Comparison of ENCODE assay signal across 18 cellular contexts in genomic region chr16:11236441-11236840, GRCh38. TPM values are rescaled to one million over a fixed set of nuclear protein-coding genes. Genes with fewer than 3 reads are reported as not detected.
DNase-seq lines count a peak whose midpoint lies in the region; FAIRE-seq and TF ChIP-seq lines count a peak whose summit lies in the region.
"Had no signal": no experiment of that assay in that cellular context is flagged by ENCODE, and none has a peak within 500 bp of the region (broad histone marks: within the 10 kb centered on the region; RNA-seq: fewer than 3 reads in every experiment).

No MANE protein-coding gene starts in this region.

- H3K9me3 ChIP-seq in BLaER1 treated with 17β-estradiol and CSF1 and Interleukin-3, amounts not matched to agents 10 nM and 100 nM (replicated peaks in 1 of 11), result no peaks in the 10 kb centered on the region
- 0 out of 4 replicates have a peak, but pooled peaks cover 0 to 3% of the 10 kb centered on the region in 2 experiments for H3K9me3 ChIP-seq in H1 (ENCODE audit: insufficient read depth in 2 of 2, low read depth in 1 of 2, low read length in 1 of 2)
- H3K9me3 ChIP-seq in SK-N-SH, result no peaks in the 10 kb centered on the region
- H3K9me3 ChIP-seq: SJCRH30 had no signal

- TF ChIP-seq EP300 in H1 (IDR thresholded peaks at IDR 0.05; ENCODE audit: borderline replicate concordance in 1 of 2, low read depth in 2 of 2, low read length in 2 of 2) (no peak), SK-N-SH (IDR thresholded peaks at IDR 0.05; ENCODE audit: borderline replicate concordance in 1 of 2, low read depth in 1 of 2, low read length in 1 of 2) (no peak)

- no peak for FAIRE-seq in H1 (lab: Jason Lieb, UNC)

- H3F3A ChIP-seq in SK-N-SH (replicated peaks; ENCODE audit: insufficient read depth), result no peaks in the 10 kb centered on the region

- no peaks in the 10 kb centered on the region; a peak in 1 of 22 replicates for H4K20me1 ChIP-seq in BLaER1 treated with 17β-estradiol and CSF1 and Interleukin-3, amounts not matched to agents 10 nM and 100 nM
- H4K20me1 ChIP-seq in H1 (replicated peaks in 1 of 2; ENCODE audit: control insufficient read depth in 1 of 2, insufficient read depth in 2 of 2, low read length in 2 of 2) (no peaks in the 10 kb centered on the region), SK-N-SH (ENCODE audit: insufficient read depth) (no peaks in the 10 kb centered on the region)

- H3K4me3 Mint-ChIP-seq in activated CD4-positive, alpha-beta T cell treated with anti-CD3 and anti-CD28 coated beads, Interleukin-2, amount 10 ng/mL, durations not matched to agents 24 days and 14 days, result no peak overlapping the region
- H3K4me3 Mint-ChIP-seq: H9 had no signal

- no peaks in the 10 kb centered on the region for H3K79me1 ChIP-seq in H1 (ENCODE audit: low read depth, low read length)

- 0 out of 2 replicates have a peak overlapping the region, but pooled peaks have one; percentile 52 for H2BK5ac ChIP-seq in H1 (ENCODE audit: low read depth, low read length)

- H3K27me3 Mint-ChIP-seq in activated CD4-positive, alpha-beta T cell treated with anti-CD3 and anti-CD28 coated beads, Interleukin-2, amount 10 ng/mL, durations not matched to agents 24 days and 14 days, result no peaks in the 10 kb centered on the region

- H3K27ac ChIP-seq in BLaER1 treated with 17β-estradiol and CSF1 and Interleukin-3, amounts not matched to agents 10 nM and 100 nM, result no peak overlapping the region
- H3K27ac ChIP-seq in H1 (ENCODE audit: low read depth, low read length), result no peak overlapping the region
- no peak overlapping the region for H3K27ac ChIP-seq in SK-N-SH (ENCODE audit: low read depth in 2 of 2, low read length in 1 of 2)
- H3K27ac ChIP-seq: SJCRH30 had no signal

- H3K14ac ChIP-seq in H1 (ENCODE audit: insufficient read length), result no peak overlapping the region

- H3K9me2 ChIP-seq in SK-N-SH, result no peaks in the 10 kb centered on the region

- peaks cover 49 to 89% (median 81%) of the 10 kb centered on the region in 10 experiments for H3K4me1 ChIP-seq in BLaER1 treated with 17β-estradiol and CSF1 and Interleukin-3, amounts not matched to agents 10 nM and 100 nM
- H3K4me1 ChIP-seq in H1 (replicated peaks in 1 of 4; ENCODE audit: control insufficient read depth in 3 of 4, insufficient read depth in 4 of 4, low read length in 3 of 4), result peaks cover 0 to 9% (median 2%) of the 10 kb centered on the region in 4 experiments; a peak in 3 of 7 replicates
- H3K4me1 ChIP-seq in SK-N-SH (ENCODE audit: control insufficient read depth in 1 of 2, insufficient read depth in 2 of 2, low read depth in 1 of 2, low read length in 1 of 2), result no peaks in the 10 kb centered on the region; a peak in 1 of 4 replicates
- H3K4me1 ChIP-seq: SJCRH30 had no signal

- H3K18ac ChIP-seq in H1 (ENCODE audit: extremely low read depth, low read length), result no peak overlapping the region

- H3K23ac ChIP-seq in H1 (ENCODE audit: insufficient read length), result no peak overlapping the region

- no peaks in the 10 kb centered on the region for H3K79me2 ChIP-seq in H1 (ENCODE audit: control insufficient read depth in 1 of 2, insufficient read depth in 2 of 2, low read length in 2 of 2)
- H3K79me2 ChIP-seq in SK-N-SH (ENCODE audit: insufficient read depth), result no peaks in the 10 kb centered on the region

- H2BK15ac ChIP-seq in H1 (ENCODE audit: low read length), result no peak overlapping the region

- no peaks in the 10 kb centered on the region for H3K23me2 ChIP-seq in H1 (ENCODE audit: low read depth, low read length)

- H3K4ac ChIP-seq in H1 (replicated peaks; ENCODE audit: insufficient read length, low read depth, low read length), result no peak overlapping the region

- H3K9ac ChIP-seq in BLaER1 treated with 17β-estradiol and CSF1 and Interleukin-3, amounts not matched to agents 10 nM and 100 nM, result no peak overlapping the region
- H3K9ac ChIP-seq in H1 (replicated peaks in 1 of 4; ENCODE audit: extremely low read depth in 1 of 4, low read depth in 3 of 4, low read length in 3 of 4) (no peak overlapping the region), SK-N-SH (no peak overlapping the region)

- no peak overlapping the region for H3K4me3 ChIP-seq in BLaER1 treated with 17β-estradiol and CSF1 and Interleukin-3, amounts not matched to agents 10 nM and 100 nM
- no peak overlapping the region for H3K4me3 ChIP-seq in H1 (ENCODE audit: extremely low read depth in 1 of 4, insufficient read depth in 2 of 4, low read depth in 3 of 4, low read length in 4 of 4)
- no peak overlapping the region for H3K4me3 ChIP-seq in SK-N-SH (ENCODE audit: low read depth in 2 of 2, low read length in 1 of 2)
- H3K4me3 ChIP-seq: SJCRH30 had no signal

- no peak overlapping the region for H4K91ac ChIP-seq in H1 (replicated peaks; ENCODE audit: insufficient read length, low read length)

- peaks cover 0 to 9% (median 0%) of the 10 kb centered on the region in 11 experiments; a peak in 2 of 22 replicates for H3K27me3 ChIP-seq in BLaER1 treated with 17β-estradiol and CSF1 and Interleukin-3, amounts not matched to agents 10 nM and 100 nM
- H3K27me3 ChIP-seq in H1 (replicated peaks in 1 of 4; ENCODE audit: control insufficient read depth in 3 of 4, extremely low read depth in 1 of 4, insufficient read depth in 3 of 4, low read length in 3 of 4) (no peaks in the 10 kb centered on the region), SK-N-SH (ENCODE audit: insufficient read depth) (no peaks in the 10 kb centered on the region)
- H3K27me3 ChIP-seq: SJCRH30 had no signal

- no peak overlapping the region for H2AK5ac ChIP-seq in H1 (ENCODE audit: low read depth, low read length)

- CTCF ChIA-PET in H1 (lab: Charles Lee; ENCODE audit: partially characterized antibody), result interaction anchor here (0.6 to 1.0 kb wide), 3 partner anchors 15 to 32 kb away, joined by 3 read pairs; no protein-coding TSS in a partner anchor
- CTCF ChIA-PET in SK-N-SH (lab: Yijun Ruan, JAX), result interaction anchor here (1.5 kb wide), 1 partner anchor 19 kb away, joined by 6 read pairs; the partner anchor contains the start of gene SOCS1

- H3K4me1 Mint-ChIP-seq in activated CD4-positive, alpha-beta T cell treated with anti-CD3 and anti-CD28 coated beads, Interleukin-2, amount 10 ng/mL, durations not matched to agents 24 days and 14 days, result peaks cover 70% of the 10 kb centered on the region

- TF ChIP-seq POLR2A in H1 (IDR thresholded peaks at IDR 0.05; ENCODE audit: control extremely low read depth in 1 of 2, low read depth in 2 of 2, low read length in 2 of 2), result no peak

- H3K27ac Mint-ChIP-seq in activated CD4-positive, alpha-beta T cell treated with anti-CD3 and anti-CD28 coated beads, Interleukin-2, amount 10 ng/mL, durations not matched to agents 24 days and 14 days, result peak overlapping the region; percentile 72
- H3K27ac Mint-ChIP-seq: H9 had no signal

- H3K36me3 ChIP-seq in BLaER1 treated with 17β-estradiol and CSF1 and Interleukin-3, amounts not matched to agents 10 nM and 100 nM, result no peaks in the 10 kb centered on the region
- H3K36me3 ChIP-seq in H1 (ENCODE audit: control insufficient read depth in 2 of 4, insufficient read depth in 4 of 4, low read length in 3 of 4) (no peaks in the 10 kb centered on the region), SK-N-SH (replicated peaks in 1 of 2; ENCODE audit: control insufficient read depth in 1 of 2, insufficient read depth in 2 of 2, low read length in 1 of 2) (no peaks in the 10 kb centered on the region)
- H3K36me3 ChIP-seq: SJCRH30 had no signal

- no peak for TF ChIP-seq RAD21 in H1 (IDR thresholded peaks at IDR 0.05 in 1 of 2, conservative IDR thresholded peaks at IDR 0.05 in 1 of 2; ENCODE audit: low read depth in 2 of 2, low read length in 2 of 2)
- no peak for TF ChIP-seq RAD21 in SK-N-SH (IDR thresholded peaks at IDR 0.05; ENCODE audit: low read length)

- no peak overlapping the region for H4K5ac ChIP-seq in H1 (ENCODE audit: insufficient read length, low read depth, low read length)

- DNase-seq in activated CD4-positive, alpha-beta T cell treated with anti-CD3 and anti-CD28 coated beads, Interleukin-2, amount 10 ng/mL, durations not matched to agents 24 days and 14 days, result no peak
- no peak for DNase-seq in activated CD4-positive, alpha-beta T cell treated with anti-CD3 and anti-CD28 coated beads for 4 hours
- peak; percentile 61 for DNase-seq in NCI-H2171 (lab: John Stamatoyannopoulos, UW)
- no peak for DNase-seq in H1 (ENCODE audit: low read depth in 1 of 2, low spot score in 2 of 2)
- no peak for DNase-seq in T-helper 9 cell
- no peak for DNase-seq in SK-N-SH
- no peak for DNase-seq in SW 1271 (lab: John Stamatoyannopoulos, UW)
- DNase-seq: C1 segment of cervical spinal cord, H9, NCI-H1105 treated with DMSO at 0.1 percent for 48 hours, NCI-H187 treated with DMSO at 0.1 percent for 48 hours, NCI-H510A, NCI-H774, PC-3, SJCRH30 had no signal

- no peaks in the 10 kb centered on the region for H3K36me3 Mint-ChIP-seq in activated CD4-positive, alpha-beta T cell treated with anti-CD3 and anti-CD28 coated beads, Interleukin-2, amount 10 ng/mL, durations not matched to agents 24 days and 14 days (ENCODE audit: low read depth)

- H2AFZ ChIP-seq in H1 (ENCODE audit: low read length) (no peak overlapping the region), SK-N-SH (ENCODE audit: low read depth) (no peak overlapping the region)

- no peak overlapping the region for H2BK20ac ChIP-seq in H1 (ENCODE audit: low read length)

- 98% methylated on average over 5 of the region's 6 CpGs; no CpG with 5 or more reads in 1 of the 2 experiments for WGBS in H1 (ENCODE audit: extremely low coverage in 1 of 2, insufficient coverage in 1 of 2, insufficient read length in 1 of 2, insufficient replicate concordance in 2 of 2, low coverage in 1 of 2, low lambda C conversion rate in 2 of 2, missing lambda C conversion rate in 1 of 2), 2 experiments
- WGBS in SK-N-SH (ENCODE audit: low lambda C conversion rate), result 100% methylated on average over 4 of the region's 6 CpGs

- H2BK12ac ChIP-seq in H1 (ENCODE audit: low read depth, low read length), result no peak overlapping the region

- intact Hi-C loops in activated CD4-positive, alpha-beta T cell treated with anti-CD3 and anti-CD28 coated beads, Interleukin-2, amount 10 ng/mL, durations not matched to agents 24 days and 14 days (cut with micrococcal nuclease), result no loop called here

- TF ChIP-seq CTCF in H1 (IDR thresholded peaks at IDR 0.05; ENCODE audit: control extremely low read depth in 1 of 3, insufficient read depth in 1 of 3, low read depth in 1 of 3, low read length in 3 of 3) (no peak), SK-N-SH (IDR thresholded peaks at IDR 0.05) (no peak)

- POLR2A ChIA-PET in H1 (lab: Charles Lee; ENCODE audit: partially characterized antibody) (interaction anchor here (0.6 to 3.6 kb wide), 2 partner anchors 19 to 165 kb away, joined by 3 to 15 read pairs; partner anchors contain the start of gene SOCS1), SK-N-SH (lab: Yijun Ruan, JAX) (no interaction called here)

- H2BK120ac ChIP-seq in H1 (replicated peaks; ENCODE audit: low read depth, low read length), result no peak overlapping the region

- H3K4me2 ChIP-seq in BLaER1 treated with 17β-estradiol and CSF1 and Interleukin-3, amounts not matched to agents 10 nM and 100 nM, result peak overlapping the region in 7 of 11 experiments; percentile 2 to 92 (median 23); a peak in 6 of 22 replicates
- no peak overlapping the region for H3K4me2 ChIP-seq in H1 (ENCODE audit: insufficient read depth in 1 of 2, low read depth in 2 of 2, low read length in 2 of 2)
- no peak overlapping the region for H3K4me2 ChIP-seq in SK-N-SH

- H4K8ac ChIP-seq in H1 (ENCODE audit: extremely low read depth, insufficient read depth, low read length), result no peak overlapping the region; the same call in 1 of the 2 replicates

- no peak overlapping the region for H3K56ac ChIP-seq in H1 (replicated peaks; ENCODE audit: insufficient read length, low read depth, low read length)

- H3K9me3 Mint-ChIP-seq in activated CD4-positive, alpha-beta T cell treated with anti-CD3 and anti-CD28 coated beads, Interleukin-2, amount 10 ng/mL, durations not matched to agents 24 days and 14 days, result no peaks in the 10 kb centered on the region
- H3K9me3 Mint-ChIP-seq: H9 had no signal

RNA-seq across cellular contexts. Expression of gene SOCS1, which starts 19.6 kb away (rescaled TPM):
- 152 and 153 TPM in 2 replicates for total RNA-seq in activated CD4-positive, alpha-beta T cell treated with anti-CD3 and anti-CD28 coated beads, Interleukin-2, amount 10 ng/mL, durations not matched to agents 24 days and 14 days
- 48.9 and 49.8 TPM in 2 replicates for total RNA-seq in H1 (2021; fragmentation: NEBNext Ultra II Directional; extraction: Animal tissue kit (Norgen Biotek cat#: 25700))
- 21.0 and 46.5 TPM in 2 replicates for polyA plus RNA-seq in H1 (2011; rRNA removed)
- 17.0 TPM for polyA plus RNA-seq in H1 (2011; cell fraction: cytosol; rRNA removed)
- 36.0 TPM for polyA plus RNA-seq in H1 (2011; cell fraction: nucleus; rRNA removed)
- 9.9 to 28.9 TPM (median 25.5 TPM) in 4 replicates for polyA plus RNA-seq in H1 (2012, experiment 1 of 2)
- 20.5 TPM for polyA plus RNA-seq in H1 (2012, experiment 2 of 2)
- polyA plus RNA-seq in H1 (2013, experiment 1 of 2), result 83.3 TPM
- 90.5 TPM for polyA plus RNA-seq in H1 (2013, experiment 2 of 2)
- 1.7 and 4.1 TPM in 2 replicates for polyA minus RNA-seq in H1 (2011; rRNA and poly(A)+ RNA removed)
- 22.5 TPM for polyA minus RNA-seq in H1 (2011; cell fraction: cytosol; rRNA and poly(A)+ RNA removed)
- polyA minus RNA-seq in H1 (2011; cell fraction: nucleus; rRNA and poly(A)+ RNA removed), result 60.0 TPM
- 6.3 and 8.6 TPM in 2 replicates for polyA plus RNA-seq in SK-N-SH (2012; rRNA removed)
- 4.7 and 6.1 TPM in 2 replicates for polyA plus RNA-seq in SK-N-SH (2012; cell fraction: cytosol; rRNA removed)
- polyA plus RNA-seq in SK-N-SH (2012; cell fraction: nucleus; rRNA removed), result 28.4 and 39.6 TPM in 2 replicates
- total RNA-seq: A172 had no signal

RNA-seq across cellular contexts. Expression of gene TNP2, which starts 32.7 kb away (rescaled TPM):
- total RNA-seq in activated CD4-positive, alpha-beta T cell treated with anti-CD3 and anti-CD28 coated beads, Interleukin-2, amount 10 ng/mL, durations not matched to agents 24 days and 14 days, result not detected in 2 replicates
- total RNA-seq in H1 (2021; fragmentation: NEBNext Ultra II Directional; extraction: Animal tissue kit (Norgen Biotek cat#: 25700)), result not detected in 2 replicates
- polyA plus RNA-seq in H1 (2011; rRNA removed), result not detected in 2 replicates
- polyA plus RNA-seq in H1 (2011; cell fraction: cytosol; rRNA removed), result not detected
- polyA plus RNA-seq in H1 (2011; cell fraction: nucleus; rRNA removed), result not detected
- not detected in 4 replicates for polyA plus RNA-seq in H1 (2012, experiment 1 of 2)
- polyA plus RNA-seq in H1 (2012, experiment 2 of 2), result not detected
- polyA plus RNA-seq in H1 (2013, experiment 1 of 2), result not detected
- polyA plus RNA-seq in H1 (2013, experiment 2 of 2), result not detected
- not detected in 2 replicates for polyA minus RNA-seq in H1 (2011; rRNA and poly(A)+ RNA removed)
- not detected for polyA minus RNA-seq in H1 (2011; cell fraction: cytosol; rRNA and poly(A)+ RNA removed)
- polyA minus RNA-seq in H1 (2011; cell fraction: nucleus; rRNA and poly(A)+ RNA removed), result not detected
- polyA plus RNA-seq in SK-N-SH (2012; rRNA removed), result not detected in 2 replicates
- polyA plus RNA-seq in SK-N-SH (2012; cell fraction: cytosol; rRNA removed), result not detected in 2 replicates
- not detected in 2 replicates for polyA plus RNA-seq in SK-N-SH (2012; cell fraction: nucleus; rRNA removed)
- total RNA-seq: A172, H9, LHCN-M2, PC-3, SJCRH30 had no signal

RNA-seq across cellular contexts. Expression of gene PRM3, which starts 37.0 kb away (rescaled TPM):
- not detected in 2 replicates for total RNA-seq in activated CD4-positive, alpha-beta T cell treated with anti-CD3 and anti-CD28 coated beads, Interleukin-2, amount 10 ng/mL, durations not matched to agents 24 days and 14 days
- not detected in 2 replicates for total RNA-seq in H1 (2021; fragmentation: NEBNext Ultra II Directional; extraction: Animal tissue kit (Norgen Biotek cat#: 25700))
- polyA plus RNA-seq in H1 (2011; rRNA removed), result not detected in 2 replicates
- not detected for polyA plus RNA-seq in H1 (2011; cell fraction: cytosol; rRNA removed)
- polyA plus RNA-seq in H1 (2011; cell fraction: nucleus; rRNA removed), result not detected
- polyA plus RNA-seq in H1 (2012, experiment 1 of 2), result not detected in 4 replicates
- not detected for polyA plus RNA-seq in H1 (2012, experiment 2 of 2)
- polyA plus RNA-seq in H1 (2013, experiment 1 of 2), result not detected
- not detected for polyA plus RNA-seq in H1 (2013, experiment 2 of 2)
- not detected in 2 replicates for polyA minus RNA-seq in H1 (2011; rRNA and poly(A)+ RNA removed)
- polyA minus RNA-seq in H1 (2011; cell fraction: cytosol; rRNA and poly(A)+ RNA removed), result not detected
- polyA minus RNA-seq in H1 (2011; cell fraction: nucleus; rRNA and poly(A)+ RNA removed), result not detected
- not detected in 2 replicates for polyA plus RNA-seq in SK-N-SH (2012; rRNA removed)
- not detected in 2 replicates for polyA plus RNA-seq in SK-N-SH (2012; cell fraction: cytosol; rRNA removed)
- not detected in 2 replicates for polyA plus RNA-seq in SK-N-SH (2012; cell fraction: nucleus; rRNA removed)
- total RNA-seq: A172, H9, LHCN-M2, PC-3, SJCRH30 had no signal

RNA-seq across cellular contexts. Expression of gene PRM2, which starts 39.8 kb away (rescaled TPM):
- not detected in 2 replicates for total RNA-seq in activated CD4-positive, alpha-beta T cell treated with anti-CD3 and anti-CD28 coated beads, Interleukin-2, amount 10 ng/mL, durations not matched to agents 24 days and 14 days
- total RNA-seq in H1 (2021; fragmentation: NEBNext Ultra II Directional; extraction: Animal tissue kit (Norgen Biotek cat#: 25700)), result not detected in 2 replicates
- polyA plus RNA-seq in H1 (2011; rRNA removed) (not detected in 2 replicates), SK-N-SH (2012; rRNA removed) (not detected in 2 replicates)
- not detected for polyA plus RNA-seq in H1 (2011; cell fraction: cytosol; rRNA removed)
- polyA plus RNA-seq in H1 (2011; cell fraction: nucleus; rRNA removed), result not detected
- polyA plus RNA-seq in H1 (2012, experiment 1 of 2), result not detected in 4 replicates
- not detected for polyA plus RNA-seq in H1 (2012, experiment 2 of 2)
- not detected for polyA plus RNA-seq in H1 (2013, experiment 1 of 2)
- polyA plus RNA-seq in H1 (2013, experiment 2 of 2), result not detected
- polyA minus RNA-seq in H1 (2011; rRNA and poly(A)+ RNA removed), result not detected in 2 replicates
- not detected for polyA minus RNA-seq in H1 (2011; cell fraction: cytosol; rRNA and poly(A)+ RNA removed)
- polyA minus RNA-seq in H1 (2011; cell fraction: nucleus; rRNA and poly(A)+ RNA removed), result not detected
- polyA plus RNA-seq in SK-N-SH (2012; cell fraction: cytosol; rRNA removed), result not detected in 2 replicates
- polyA plus RNA-seq in SK-N-SH (2012; cell fraction: nucleus; rRNA removed), result not detected in 2 replicates
- total RNA-seq: A172, H9, LHCN-M2, PC-3, SJCRH30 had no signal

RNA-seq across cellular contexts. Expression of gene PRM1, which starts 44.7 kb away (rescaled TPM):
- total RNA-seq in activated CD4-positive, alpha-beta T cell treated with anti-CD3 and anti-CD28 coated beads, Interleukin-2, amount 10 ng/mL, durations not matched to agents 24 days and 14 days, result not detected in 2 replicates
- 0.82 and 0.92 TPM in 2 replicates for total RNA-seq in H1 (2021; fragmentation: NEBNext Ultra II Directional; extraction: Animal tissue kit (Norgen Biotek cat#: 25700))
- 0.54 TPM in 1 of 2 replicates, not detected in the other for polyA plus RNA-seq in H1 (2011; rRNA removed)
- polyA plus RNA-seq in H1 (2011; cell fraction: cytosol; rRNA removed), result 0.65 TPM
- polyA plus RNA-seq in H1 (2011; cell fraction: nucleus; rRNA removed), result 0.47 TPM
- polyA plus RNA-seq in H1 (2012, experiment 1 of 2), result 0.60 to 1.1 TPM in 2 of 4 replicates, not detected in the others
- not detected for polyA plus RNA-seq in H1 (2012, experiment 2 of 2)
- 1.3 TPM for polyA plus RNA-seq in H1 (2013, experiment 1 of 2)
- 0.68 TPM for polyA plus RNA-seq in H1 (2013, experiment 2 of 2)
- not detected in 2 replicates for polyA minus RNA-seq in H1 (2011; rRNA and poly(A)+ RNA removed)
- not detected for polyA minus RNA-seq in H1 (2011; cell fraction: cytosol; rRNA and poly(A)+ RNA removed)
- polyA minus RNA-seq in H1 (2011; cell fraction: nucleus; rRNA and poly(A)+ RNA removed), result not detected
- polyA plus RNA-seq in SK-N-SH (2012; rRNA removed), result not detected in 2 replicates
- polyA plus RNA-seq in SK-N-SH (2012; cell fraction: cytosol; rRNA removed), result not detected in 2 replicates
- not detected in 2 replicates for polyA plus RNA-seq in SK-N-SH (2012; cell fraction: nucleus; rRNA removed)
- total RNA-seq: A172, H9, LHCN-M2, PC-3, SJCRH30 had no signal

Comparison
In these comparisons a context has a peak if more than half of its experiments do, and no peak if none do; other contexts are left out.
1. H3K4me2 ChIP-seq: peak in BLaER1 treated with 17β-estradiol and CSF1 and Interleukin-3, amounts not matched to agents 10 nM and 100 nM (7 of 11); none in H1 (0 of 2) and SK-N-SH (single experiment).